ENCODE assay signal across 23 cellular contexts in the genomic region with DNA sequence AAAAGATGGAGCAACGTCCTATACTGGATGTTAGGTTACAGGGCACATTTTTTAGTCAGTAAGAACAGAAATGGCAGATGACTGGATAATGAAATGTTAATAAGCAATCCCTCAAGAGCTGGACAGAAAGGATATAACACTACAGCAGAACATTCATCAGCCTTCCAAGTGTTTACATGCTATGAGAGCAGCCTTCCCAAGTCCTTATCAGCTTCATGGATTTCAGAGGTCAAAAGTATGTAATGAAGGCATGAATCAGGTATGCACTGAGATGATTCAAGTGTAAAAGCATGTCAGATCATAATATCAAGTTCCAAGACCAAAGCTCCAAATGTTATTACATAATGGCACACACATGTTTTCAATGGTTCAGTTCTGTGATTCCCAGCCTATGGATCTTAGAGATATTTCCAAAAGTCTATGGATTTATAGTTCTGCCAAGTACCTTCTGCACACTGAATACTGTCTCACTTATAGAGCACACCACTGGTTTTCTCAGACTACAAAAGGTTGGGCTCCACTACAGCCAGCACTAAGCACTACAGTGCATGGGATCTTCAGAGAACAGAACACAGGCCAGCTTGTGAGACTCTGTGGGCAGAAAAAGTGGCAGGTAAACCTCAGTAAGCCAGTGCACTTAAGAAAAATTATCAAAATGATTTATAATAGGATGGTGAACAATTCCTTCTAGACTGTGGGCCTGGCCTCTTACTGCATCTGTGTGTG. TPM values are rescaled to one million over a fixed set of nuclear protein-coding genes. Genes with fewer than 3 reads are reported as not detected.
DNase-seq lines count a peak whose midpoint lies in the region; ATAC-seq lines count a peak whose summit lies in the region.
"Had no signal": no experiment of that assay in that cellular context is flagged by ENCODE, and none has a peak within 500 bp of the region (broad histone marks: within the 10 kb centered on the region; RNA-seq: fewer than 3 reads in every experiment).

No MANE protein-coding gene starts in this region.

- no peak for ATAC-seq in GM19467 (IDR thresholded peaks at IDR 0.05; ENCODE audit: unreplicated experiment)
- ATAC-seq: naive thymus-derived CD4-positive, alpha-beta T cell; stimulated activated naive CD8-positive, alpha-beta T cell treated with anti-CD3 and anti-CD28 coated beads, Interleukin-15, Interleukin-2, amounts not matched to agents 100 U/mL and 50 U/mL, for 24 hours; T-helper 17 cell had no signal

- peak; percentile 9 for DNase-seq in AG20443 (ENCODE audit: low spot score)
- peak; percentile 72 for DNase-seq in amniotic epithelial cell (ENCODE audit: low read depth)
- peak; percentile 28 for DNase-seq in fibroblast of gingiva (ENCODE audit: low read depth)
- peak; percentile 17 for DNase-seq in non-pigmented ciliary epithelial cell (ENCODE audit: low read depth)
- no peak for DNase-seq in H4 (ENCODE audit: low spot score)
- DNase-seq in NOMO-1 treated with dmso at 0.1 percent for 144 hours (lab: John Stamatoyannopoulos, UW; ENCODE audit: unreplicated experiment): no peak
- no peak for DNase-seq in activated CD8-positive, alpha-beta memory T cell treated with anti-CD3 and anti-CD28 coated beads, Interleukin-2, amount 50 U/mL, for 4 hours
- DNase-seq: activated CD4-positive, alpha-beta T cell treated with anti-CD3 and anti-CD28 coated beads for 4 hours; activated naive CD4-positive, alpha-beta T cell treated with anti-CD3 and anti-CD28 coated beads, Interleukin-2, amount 10 ng/mL, durations not matched to agents 7 days and 5 days; activated T-cell treated with anti-CD3 and anti-CD28 coated beads, Interleukin-2, amount 50 U/mL, for 48 hours; caudate nucleus; dorsolateral prefrontal cortex; EL; head of caudate nucleus; Kasumi-1; naive thymus-derived CD4-positive, alpha-beta T cell; NCI-H1694; NCI-H524 treated with DMSO at 0.1 percent for 48 hours; pancreas; stimulated activated naive CD8-positive, alpha-beta T cell treated with anti-CD3 and anti-CD28 coated beads, Interleukin-15, Interleukin-2, amounts not matched to agents 100 U/mL and 50 U/mL, for 24 hours; T-helper 17 cell had no signal

RNA-seq across cellular contexts. Expression of a gene that starts 49.2 kb away (rescaled TPM):
- 2.4 and 2.7 TPM in 2 replicates for total RNA-seq in H4 (2014; rRNA removed; shearing (Covaris generic))
- total RNA-seq: RPMI7951, T-helper 17 cell had no signal

Comparison
In these comparisons a context has a peak if more than half of its experiments do, and no peak if none do; other contexts are left out.
1. DNase-seq: peak in AG20443 (single experiment), amniotic epithelial cell (single experiment), fibroblast of gingiva (single experiment) and non-pigmented ciliary epithelial cell (single experiment); none in H4 (single experiment), NOMO-1 treated with dmso at 0.1 percent for 144 hours (single experiment) and activated CD8-positive, alpha-beta memory T cell treated with anti-CD3 and anti-CD28 coated beads, Interleukin-2, amount 50 U/mL, for 4 hours (single experiment).